ENCODE assay signal across 10 cellular contexts in genomic region chr10:60942134-60942533, GRCh38. TPM values are rescaled to one million over a fixed set of nuclear protein-coding genes. Genes with fewer than 3 reads are reported as not detected.
A peak's percentile ranks its signal among the peaks of the same experiment; 100 is the strongest.
DNase-seq lines count a peak whose midpoint lies in the region; TF ChIP-seq lines count a peak whose summit lies in the region.
"Had no signal": no experiment of that assay in that cellular context is flagged by ENCODE, and none has a peak within 500 bp of the region (broad histone marks: within the 10 kb centered on the region; RNA-seq: fewer than 3 reads in every experiment).

No MANE protein-coding gene starts in this region.

- H4K20me1 ChIP-seq in neural cell (ENCODE audit: insufficient read depth) = no peaks in the 10 kb centered on the region

- TF ChIP-seq CTCF in breast epithelium (IDR thresholded peaks at IDR 0.05) (no peak), MCF 10A (IDR thresholded peaks at IDR 0.05; ENCODE audit: unreplicated experiment) (no peak), coronary artery (IDR thresholded peaks at IDR 0.05) (no peak), neural cell (IDR thresholded peaks at IDR 0.05; ENCODE audit: poor library complexity, severe bottlenecking) (no peak), type B pancreatic cell (conservative IDR thresholded peaks at IDR 0.05) (no peak)

- H3K4me1 Mint-ChIP-seq in MCF 10A (ENCODE audit: insufficient read depth, unreplicated experiment) (peaks cover 6% of the 10 kb centered on the region), type B pancreatic cell (ENCODE audit: unreplicated experiment) (peaks cover 43% of the 10 kb centered on the region)
- peaks cover 7% of the 10 kb centered on the region for H3K4me1 Mint-ChIP-seq in T-helper 2 cell treated with Interferon-gamma antibody and Interleukin-4, amounts not matched to agents 5 μg/mL and 100 μg/mL, for 36 hours (ENCODE audit: low read depth)

- no peaks in the 10 kb centered on the region for H3K36me3 ChIP-seq in breast epithelium
- no peaks in the 10 kb centered on the region for H3K36me3 ChIP-seq in neural cell (ENCODE audit: insufficient read depth, low read length)

- H3K27ac Mint-ChIP-seq in MCF 10A (ENCODE audit: low read depth, unreplicated experiment) (no peak overlapping the region), type B pancreatic cell (peak overlapping the region; percentile 89)
- H3K27ac Mint-ChIP-seq in T-helper 2 cell treated with Interferon-gamma antibody and Interleukin-4, amounts not matched to agents 5 μg/mL and 100 μg/mL, for 36 hours = no peak overlapping the region
- H3K27ac Mint-ChIP-seq: activated CD4-positive, alpha-beta T cell treated with anti-CD3 and anti-CD28 coated beads for 36 hours had no signal

- no peaks in the 10 kb centered on the region for H3K9me2 ChIP-seq in neural cell (ENCODE audit: insufficient read depth, low read length)

- H3K9ac ChIP-seq in neural cell (ENCODE audit: low read length) = no peak overlapping the region

- no TSS peak for BruUV-seq in MCF 10A (replicated peaks; lab: Mats Ljungman, UMichigan)

- H3K27ac ChIP-seq in breast epithelium (peak overlapping the region; percentile 88 to 94), coronary artery (peak overlapping the region; percentile 95 to 98), neural cell (ENCODE audit: low read length) (no peak overlapping the region)

- no peaks in the 10 kb centered on the region for H3K4me1 ChIP-seq in breast epithelium

- no peak overlapping the region for H2AFZ ChIP-seq in neural cell (ENCODE audit: low read depth, low read length)

- TF ChIP-seq EP300 in neural cell (conservative IDR thresholded peaks at IDR 0.05; ENCODE audit: poor library complexity, severe bottlenecking) = no peak

- no peak for TF ChIP-seq POLR2A in breast epithelium (IDR thresholded peaks at IDR 0.05)

- peak overlapping the region; percentile 11 for H3K4me2 ChIP-seq in neural cell (ENCODE audit: low read length)

- H3K27me3 ChIP-seq in breast epithelium (no peaks in the 10 kb centered on the region), neural cell (ENCODE audit: insufficient read depth, low read depth, low read length) (no peaks in the 10 kb centered on the region)

- intact Hi-C loops in breast epithelium (cut with DNase I; ENCODE audit: low total_unique reads) = no loop called here
- intact Hi-C loops in MCF 10A (cut with micrococcal nuclease) = no loop called here

- no peaks in the 10 kb centered on the region for H3K27me3 Mint-ChIP-seq in MCF 10A (ENCODE audit: insufficient read depth, unreplicated experiment)
- no peaks in the 10 kb centered on the region for H3K27me3 Mint-ChIP-seq in type B pancreatic cell
- peaks cover 83% of the 10 kb centered on the region for H3K27me3 Mint-ChIP-seq in T-helper 2 cell treated with Interferon-gamma antibody and Interleukin-4, amounts not matched to agents 5 μg/mL and 100 μg/mL, for 36 hours (ENCODE audit: low read depth)

- no peaks in the 10 kb centered on the region for H3K9me3 Mint-ChIP-seq in MCF 10A (ENCODE audit: unreplicated experiment)
- H3K9me3 Mint-ChIP-seq in type B pancreatic cell = no peaks in the 10 kb centered on the region
- H3K9me3 Mint-ChIP-seq in T-helper 2 cell treated with Interferon-gamma antibody and Interleukin-4, amounts not matched to agents 5 μg/mL and 100 μg/mL, for 36 hours = no peaks in the 10 kb centered on the region

- H3K4me3 ChIP-seq in breast epithelium (peak overlapping the region; percentile 77 to 79 (median 78)), coronary artery (peak overlapping the region; percentile 79), neural cell (ENCODE audit: low read length) (peak overlapping the region; percentile 83)

- no peak for TF ChIP-seq RAD21 in neural cell (conservative IDR thresholded peaks at IDR 0.05)

- H3K79me2 ChIP-seq in neural cell (replicated peaks; ENCODE audit: insufficient read depth, low read length) = peaks cover 3% of the 10 kb centered on the region

- no peak overlapping the region for H3K4me3 Mint-ChIP-seq in MCF 10A (ENCODE audit: unreplicated experiment)
- peak overlapping the region; percentile 97 for H3K4me3 Mint-ChIP-seq in type B pancreatic cell
- H3K4me3 Mint-ChIP-seq in T-helper 2 cell treated with Interferon-gamma antibody and Interleukin-4, amounts not matched to agents 5 μg/mL and 100 μg/mL, for 36 hours = no peak overlapping the region

- H3F3A ChIP-seq in neural cell (ENCODE audit: insufficient read depth, low read length, poor library complexity, severe bottlenecking) = no peaks in the 10 kb centered on the region

- CTCF ChIA-PET in MCF 10A (lab: Yijun Ruan, JAX) = interaction anchor here (0.6 to 1.4 kb wide), 5 partner anchors 19 to 625 kb away, joined by 3 to 8 read pairs (median 4); no protein-coding TSS in a partner anchor

- H3K9me3 ChIP-seq in breast epithelium = no peaks in the 10 kb centered on the region
- no peaks in the 10 kb centered on the region for H3K9me3 ChIP-seq in neural cell (ENCODE audit: low read length)

- POLR2A ChIA-PET in MCF 10A (lab: Yijun Ruan, JAX) = interaction anchor here (0.6 kb wide), 1 partner anchor 77 kb away, joined by 3 read pairs; no protein-coding TSS in a partner anchor

- no peaks in the 10 kb centered on the region for H3K36me3 Mint-ChIP-seq in MCF 10A (ENCODE audit: insufficient read depth, unreplicated experiment)
- H3K36me3 Mint-ChIP-seq in type B pancreatic cell = peaks cover 20% of the 10 kb centered on the region
- H3K36me3 Mint-ChIP-seq in T-helper 2 cell treated with Interferon-gamma antibody and Interleukin-4, amounts not matched to agents 5 μg/mL and 100 μg/mL, for 36 hours (ENCODE audit: low read depth) = no peaks in the 10 kb centered on the region

- DNase-seq in breast epithelium (ENCODE audit: low spot score in 2 of 2) = no peak
- DNase-seq in MCF 10A (ENCODE audit: unreplicated experiment) = no peak
- DNase-seq in coronary artery (ENCODE audit: low spot score) = no peak
- no peak for DNase-seq in type B pancreatic cell (ENCODE audit: extremely low spot score, unreplicated experiment)
- no peak for DNase-seq in T-helper 2 cell treated with Interferon-gamma antibody and Interleukin-4, amounts not matched to agents 5 μg/mL and 100 μg/mL, for 36 hours (ENCODE audit: low spot score)
- DNase-seq in D341Med (ENCODE audit: low spot score) = no peak
- DNase-seq in NCI-H1105 (lab: John Stamatoyannopoulos, UW) = no peak
- DNase-seq: NCI-H1092 had no signal

TF ChIP-seq in neural cell, 6 proteins besides CTCF, POLR2A, EP300 and RAD21:
- TF ChIP-seq REST (IDR thresholded peaks at IDR 0.05; ENCODE audit: borderline replicate concordance) (no peak), SMC3 (conservative IDR thresholded peaks at IDR 0.05; ENCODE audit: poor library complexity) (no peak), EZH2 (IDR thresholded peaks at IDR 0.05; ENCODE audit: borderline replicate concordance, insufficient read depth, low read length, poor library complexity, severe bottlenecking) (no peak), POLR2AphosphoS5 (IDR thresholded peaks at IDR 0.05) (no peak), TAF1 (IDR thresholded peaks at IDR 0.05; ENCODE audit: low read depth) (no peak), MXI1 (conservative IDR thresholded peaks at IDR 0.05; ENCODE audit: poor library complexity, severe bottlenecking) (no peak)

RNA-seq across cellular contexts. Expression of gene RHOBTB1, which starts 1.9 kb away (rescaled TPM):
- 10 to 100 TPM; 11.4 to 14.6 (median 13.4) TPM for total RNA-seq in breast epithelium
- 0.70 and 1.5 TPM in 2 replicates for total RNA-seq in MCF 10A (2022)
- 8.0 and 10.5 TPM in 2 replicates for polyA plus RNA-seq in neural cell
- polyA minus RNA-seq in neural cell = 10.7 and 12.2 TPM in 2 replicates
- 25.0 and 26.4 TPM in 2 replicates for total RNA-seq in type B pancreatic cell (ENCODE audit: low replicate concordance)
